In genomic region chr6:79421707-79422484, GRCh38 we compare ENCODE assay signal across 1 cellular context.
TF ChIP-seq lines count a peak whose summit lies in the region.

No MANE protein-coding gene starts in this region.

TF ChIP-seq in HEK293, 187 proteins besides CTCF, POLR2A, EP300 and RAD21 (continued from another document and continues in another):
- TF ChIP-seq ZNF837 (tag by site-specific recombination; IDR thresholded peaks at IDR 0.05) (no peak), ZNF791 (tag by site-specific recombination; IDR thresholded peaks at IDR 0.05) (no peak), PRDM4 (tag by site-specific recombination; IDR thresholded peaks at IDR 0.05) (peak; percentile 82), ATF2 (tag by site-specific recombination; IDR thresholded peaks at IDR 0.05; ENCODE audit: low read depth) (no peak), ZNF580 (tag by site-specific recombination; IDR thresholded peaks at IDR 0.05) (peak; percentile 58; the same call in 1 of the 2 replicates), HOXC10 (CRISPR knock-in tag; IDR thresholded peaks at IDR 0.05) (no peak), ZNF10 (tag by site-specific recombination; IDR thresholded peaks at IDR 0.05) (no peak), SP7 (tag by site-specific recombination; IDR thresholded peaks at IDR 0.05) (0 out of 2 replicates have a peak, but pooled peaks have one; percentile 33), INSM2 (tag by site-specific recombination; IDR thresholded peaks at IDR 0.05) (peak; percentile 89), ZNF174 (tag by site-specific recombination; IDR thresholded peaks at IDR 0.05) (no peak), ZNF184 (tag by site-specific recombination; IDR thresholded peaks at IDR 0.05) (0 out of 2 replicates have a peak, but pooled peaks have one; percentile 13), KLF10 (tag by site-specific recombination; IDR thresholded peaks at IDR 0.05) (peak; percentile 13), ZNF843 (tag by site-specific recombination; IDR thresholded peaks at IDR 0.05) (peak; percentile 82), ZNF571 (tag by site-specific recombination; IDR thresholded peaks at IDR 0.05) (no peak), WT1 (tag by site-specific recombination; IDR thresholded peaks at IDR 0.05) (peak; percentile 100), ZNF121 (tag by site-specific recombination; IDR thresholded peaks at IDR 0.05) (no peak), BCL6B (tag by site-specific recombination; IDR thresholded peaks at IDR 0.05) (peak; percentile 88), ZSCAN18 (tag by site-specific recombination; IDR thresholded peaks at IDR 0.05) (no peak), ZXDB (tag by site-specific recombination; IDR thresholded peaks at IDR 0.05) (no peak), SP2 (tag by site-specific recombination; IDR thresholded peaks at IDR 0.05) (no peak), MZF1 (tag by site-specific recombination; IDR thresholded peaks at IDR 0.05; ENCODE audit: borderline replicate concordance) (peak; percentile 32; the same call in 1 of the 2 replicates), PRDM10 (tag by site-specific recombination; IDR thresholded peaks at IDR 0.05) (peak; percentile 93), ZNF24 (tag by site-specific recombination; IDR thresholded peaks at IDR 0.05) (peak; percentile 36; the same call in 1 of the 2 replicates), ZNF670 (tag by site-specific recombination; IDR thresholded peaks at IDR 0.05; ENCODE audit: low read depth) (no peak), ZNF302 (tag by site-specific recombination; IDR thresholded peaks at IDR 0.05; ENCODE audit: low read depth) (no peak), ZNF692 (tag by site-specific recombination; IDR thresholded peaks at IDR 0.05) (no peak), ZNF560 (tag by site-specific recombination; IDR thresholded peaks at IDR 0.05; ENCODE audit: borderline replicate concordance) (no peak), ZNF654 (tag by site-specific recombination; IDR thresholded peaks at IDR 0.05; ENCODE audit: low read depth) (no peak), BCL11A (tag by site-specific recombination; IDR thresholded peaks at IDR 0.05; ENCODE audit: low read depth) (peak; percentile 98), SETDB1 (IDR thresholded peaks at IDR 0.05; ENCODE audit: insufficient read length, low read length) (no peak), ZNF26 (tag by site-specific recombination; IDR thresholded peaks at IDR 0.05) (no peak), ZNF211 (tag by site-specific recombination; IDR thresholded peaks at IDR 0.05; ENCODE audit: low read depth) (no peak), PATZ1 (tag by site-specific recombination; IDR thresholded peaks at IDR 0.05) (no peak), ZNF19 (tag by site-specific recombination; IDR thresholded peaks at IDR 0.05; ENCODE audit: low read depth) (no peak), ZNF2 (tag by site-specific recombination; IDR thresholded peaks at IDR 0.05) (0 out of 2 replicates have a peak, but pooled peaks have one; percentile 66), ZSCAN4 (tag by site-specific recombination; IDR thresholded peaks at IDR 0.05) (peak; percentile 44; the same call in 1 of the 2 replicates), RBAK (tag by site-specific recombination; IDR thresholded peaks at IDR 0.05) (no peak), BCL11B (tag by site-specific recombination; IDR thresholded peaks at IDR 0.05; ENCODE audit: low read depth) (peak; percentile 55; the same call in 1 of the 2 replicates), KLF8 (tag by site-specific recombination; IDR thresholded peaks at IDR 0.05) (0 out of 2 replicates have a peak, but pooled peaks have one; percentile 29)
